In the genomic region with DNA sequence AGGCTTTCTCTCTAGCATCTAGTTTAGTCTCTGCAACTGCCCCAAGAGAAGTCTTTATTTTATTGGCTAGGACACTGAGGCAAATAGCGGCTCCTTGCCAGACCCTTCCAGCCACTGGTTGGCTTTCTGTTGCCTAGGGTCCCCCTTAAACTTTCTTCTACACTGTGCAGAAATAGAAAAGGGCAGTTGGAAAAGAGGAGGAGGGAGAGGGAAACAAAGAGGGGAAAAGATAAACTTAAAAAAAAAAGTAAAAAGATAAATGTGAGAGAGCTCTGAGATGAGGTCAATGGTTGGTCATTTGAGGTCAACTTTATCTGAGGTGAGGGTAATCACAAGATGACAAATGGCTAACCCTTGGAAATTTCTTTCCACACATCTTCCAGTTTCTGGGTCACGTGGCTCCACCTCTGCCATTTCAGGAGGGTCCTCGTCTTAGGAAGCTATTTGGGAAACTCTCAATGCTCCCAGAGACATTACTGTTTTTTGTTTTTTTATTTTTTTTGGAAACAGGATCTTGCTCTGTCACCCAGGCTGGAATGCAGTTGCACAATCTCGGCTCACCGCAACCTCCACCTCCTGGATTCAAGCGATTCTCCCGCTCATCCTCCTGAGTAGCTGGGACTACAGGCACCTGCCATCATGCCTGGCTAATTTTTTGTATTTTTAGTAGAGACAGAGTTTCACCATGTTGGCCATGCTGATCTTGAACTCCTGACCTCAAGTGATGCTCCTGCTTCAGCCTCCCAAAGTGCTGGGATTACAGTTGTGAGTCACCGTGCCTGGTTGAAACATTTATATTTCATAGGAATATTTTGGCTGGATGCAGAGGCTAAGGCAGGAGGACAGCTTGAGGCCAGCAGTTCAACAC, we compare ENCODE assay signal across 11 cellular contexts.
A peak's percentile ranks its signal among the peaks of the same experiment; 100 is the strongest.
DNase-seq lines count a peak whose midpoint lies in the region; ATAC-seq and TF ChIP-seq lines count a peak whose summit lies in the region.
"Had no signal": no experiment of that assay in that cellular context is flagged by ENCODE, and none has a peak within 500 bp of the region (broad histone marks: within the 10 kb centered on the region; RNA-seq: fewer than 3 reads in every experiment).

No MANE protein-coding gene starts in this region.

- H4K20me1 ChIP-seq in GM23248 (ENCODE audit: insufficient read depth): no peaks in the 10 kb centered on the region

- peak overlapping the region; percentile 55 for H3K4me2 ChIP-seq in GM23248 (ENCODE audit: unreplicated experiment)
- H3K4me2 ChIP-seq in trophoblast cell (ENCODE audit: low read length): no peak overlapping the region

- TF ChIP-seq CTCF in fibroblast of mammary gland (conservative IDR thresholded peaks at IDR 0.05; ENCODE audit: control insufficient read depth, insufficient read depth, low read depth, low read length) (no peak), GM13977 (IDR thresholded peaks at IDR 0.05; ENCODE audit: extremely low read depth, insufficient read depth, missing control alignments) (no peak)

- H4K8ac ChIP-seq in trophoblast cell (ENCODE audit: low read depth, low read length): no peak overlapping the region

- no peak for ATAC-seq in GM21367 (IDR thresholded peaks at IDR 0.05; ENCODE audit: unreplicated experiment)
- no peak for ATAC-seq in HG03108 (IDR thresholded peaks at IDR 0.05; ENCODE audit: unreplicated experiment)
- ATAC-seq: gastrocnemius medialis had no signal

- H3F3A ChIP-seq in GM23248 (ENCODE audit: insufficient read depth): peaks cover 25% of the 10 kb centered on the region

- H2BK120ac ChIP-seq in trophoblast cell (ENCODE audit: insufficient read depth, low read length, poor library complexity): no peak overlapping the region

- no peaks in the 10 kb centered on the region for H3K9me2 ChIP-seq in GM23248 (ENCODE audit: insufficient read depth)

- H2AFZ ChIP-seq in GM23248 (peak overlapping the region; percentile 35; the same call in 1 of the 2 replicates), trophoblast cell (ENCODE audit: insufficient read depth, low read length, poor library complexity) (no peak overlapping the region)

- H3K27ac ChIP-seq in GM23248 (peak overlapping the region; percentile 64), trophoblast cell (ENCODE audit: low read depth, low read length) (peak overlapping the region; percentile 29)
- H3K27ac ChIP-seq: gastrocnemius medialis had no signal

- 50 to 52% methylated on average over 8 of the region's 8 CpGs for WGBS in GM23248 (ENCODE audit: low coverage in 1 of 2, low lambda C conversion rate in 2 of 2, missing lambda C conversion rate in 2 of 2), 2 experiments
- no CpG with 5 or more reads among the region's 8 CpGs for WGBS in trophoblast cell (ENCODE audit: extremely low coverage, insufficient coverage, insufficient read length)

- H3K4ac ChIP-seq in trophoblast cell (ENCODE audit: low read depth, low read length): no peak overlapping the region

- no peak overlapping the region for H4K91ac ChIP-seq in trophoblast cell (ENCODE audit: low read depth, low read length)

- H3K36me3 ChIP-seq in GM23248 (ENCODE audit: low read depth) (no peaks in the 10 kb centered on the region), trophoblast cell (ENCODE audit: control insufficient read depth in 1 of 2, insufficient read depth in 2 of 2, low read length in 2 of 2) (no peaks in the 10 kb centered on the region)
- H3K36me3 ChIP-seq: gastrocnemius medialis had no signal

- DNase-seq in GM23248 (peak; percentile 73), SW 1271 (lab: John Stamatoyannopoulos, UW) (peak; percentile 7 to 32), fibroblast of mammary gland (ENCODE audit: low read depth) (peak; percentile 89), trophoblast cell (peak; percentile 51 to 65), GM13977 (ENCODE audit: low spot score) (no peak)
- no peak for DNase-seq in activated naive CD4-positive, alpha-beta T cell treated with anti-CD3 and anti-CD28 coated beads, Interleukin-2, amount 50 U/mL, for 16 hours
- DNase-seq: activated naive CD4-positive, alpha-beta T cell treated with Interleukin-2 at 50 U/mL for 16 hours; NCI-H187 had no signal

- H3K23ac ChIP-seq in trophoblast cell (ENCODE audit: low read length): no peak overlapping the region

- peak overlapping the region; percentile 30 for H2BK12ac ChIP-seq in trophoblast cell (ENCODE audit: low read length)

- H3K79me1 ChIP-seq in trophoblast cell (ENCODE audit: low read length): peaks cover 13% of the 10 kb centered on the region

- H3K4me1 ChIP-seq in GM23248 (ENCODE audit: insufficient read depth) (peaks cover 32% of the 10 kb centered on the region), trophoblast cell (ENCODE audit: control insufficient read depth in 1 of 2, insufficient read depth in 2 of 2, low read length in 2 of 2) (peaks cover 9 to 29% of the 10 kb centered on the region in 2 experiments)
- H3K4me1 ChIP-seq: gastrocnemius medialis had no signal

- H2BK5ac ChIP-seq in trophoblast cell (ENCODE audit: low read depth, low read length, poor library complexity): no peak overlapping the region

- H4K12ac ChIP-seq in trophoblast cell (ENCODE audit: low read depth, low read length): no peak overlapping the region

- no peak overlapping the region for H3K4me3 ChIP-seq in GM23248
- H3K4me3 ChIP-seq in fibroblast of mammary gland (ENCODE audit: control insufficient read depth, low read depth, low read length): no peak overlapping the region
- H3K4me3 ChIP-seq in trophoblast cell (ENCODE audit: low read depth, low read length): no peak overlapping the region
- H3K4me3 ChIP-seq: gastrocnemius medialis had no signal

- H3K9me3 ChIP-seq in GM23248 (ENCODE audit: low read depth) (no peaks in the 10 kb centered on the region), trophoblast cell (ENCODE audit: insufficient read depth, low read depth, low read length) (no peaks in the 10 kb centered on the region)
- H3K9me3 ChIP-seq: gastrocnemius medialis had no signal

- H3K79me2 ChIP-seq in GM23248 (ENCODE audit: insufficient read depth) (no peaks in the 10 kb centered on the region), trophoblast cell (ENCODE audit: control insufficient read depth, insufficient read depth, low read length, poor library complexity) (peaks cover 1% of the 10 kb centered on the region)

- no peak overlapping the region for H3K18ac ChIP-seq in trophoblast cell (ENCODE audit: low read length)

- H3K27me3 ChIP-seq in GM23248 (replicated peaks; ENCODE audit: insufficient read depth) (no peaks in the 10 kb centered on the region), trophoblast cell (ENCODE audit: insufficient read depth, low read length) (no peaks in the 10 kb centered on the region)
- H3K27me3 ChIP-seq: gastrocnemius medialis had no signal

- H3K14ac ChIP-seq in trophoblast cell (ENCODE audit: low read length): no peak overlapping the region

- in situ Hi-C loops in GM23248 (cut with MboI): no loop called here
- in situ Hi-C loops in GM13977 (cut with MboI; ENCODE audit: low pct_unique_long_range_greater_than_20kb, low sequenced_read_pairs, unreplicated experiment): no loop called here

- no peak overlapping the region for H2AK5ac ChIP-seq in trophoblast cell (ENCODE audit: low read length)

- peak overlapping the region; percentile 8; the same call in 1 of the 2 replicates for H3K9ac ChIP-seq in GM23248
- H3K9ac ChIP-seq in trophoblast cell (ENCODE audit: low read length): no peak overlapping the region

Comparison
In these comparisons a context has a peak if more than half of its experiments do, and no peak if none do; other contexts are left out.
1. DNase-seq: peak in GM23248 (single experiment), SW 1271 (2 of 2), fibroblast of mammary gland (single experiment) and trophoblast cell (2 of 2); none in GM13977 (single experiment) and activated naive CD4-positive, alpha-beta T cell treated with anti-CD3 and anti-CD28 coated beads, Interleukin-2, amount 50 U/mL, for 16 hours (single experiment).